Comparison of ENCODE assay signal across 31 cellular contexts in the genomic region with DNA sequence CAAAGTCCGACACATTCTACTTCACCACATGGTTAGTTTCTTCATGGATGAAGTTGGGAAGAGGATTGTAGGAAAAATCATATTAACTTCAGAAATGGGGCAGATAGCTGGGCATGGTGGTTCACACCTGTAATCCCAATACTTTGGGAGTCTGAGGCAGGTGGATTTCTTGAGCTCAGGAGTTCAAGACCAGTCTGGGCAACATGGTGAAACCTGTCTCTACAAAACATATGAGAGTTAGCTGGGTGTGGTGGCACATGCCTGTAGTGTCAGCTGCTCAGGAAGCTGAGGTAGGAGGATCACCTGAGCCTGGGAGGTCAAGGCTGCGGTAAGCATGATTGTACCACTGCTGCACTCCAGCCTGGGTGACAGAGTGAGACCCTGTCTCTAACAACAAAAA. TPM values are rescaled to one million over a fixed set of nuclear protein-coding genes. Genes with fewer than 3 reads are reported as not detected.
"Had no signal": no experiment of that assay in that cellular context is flagged by ENCODE, and none has a peak within 500 bp of the region (broad histone marks: within the 10 kb centered on the region; RNA-seq: fewer than 3 reads in every experiment).

No MANE protein-coding gene starts in this region.

- H3K9me3 ChIP-seq: MG63 had no signal

- H3K27me3 ChIP-seq: MG63 had no signal

- H3K36me3 Mint-ChIP-seq: T-cell had no signal

- H3K27ac Mint-ChIP-seq: T-cell had no signal

- DNase-seq: Kasumi-1, MG63, NCI-H1048, NCI-H1092 treated with DMSO at 0.1 percent for 48 hours, NCI-H1105 treated with DMSO at 0.1 percent for 48 hours, NCI-H1417, NCI-H1436, NCI-H146, NCI-H1694, NCI-H187, NCI-H1930, NCI-H2029 treated with DMSO at 0.1 percent for 48 hours, NCI-H2081 treated with DMSO at 0.1 percent for 48 hours, NCI-H2107, NCI-H2171, NCI-H226, NCI-H446 treated with DMSO at 0.1 percent for 48 hours, NCI-H510A, NCI-H524, NCI-H526, NCI-H69, NCI-H748 treated with DMSO at 0.1 percent for 48 hours, NCI-H82, PC-9, SHP77 treated with DMSO at 0.1 percent for 48 hours, T-cell had no signal

- H3K27ac ChIP-seq: PC-9, RWPE1, SK-N-MC had no signal

- H3K36me3 ChIP-seq: MG63 had no signal

- H3K4me3 Mint-ChIP-seq: T-cell had no signal

- H3K9me3 Mint-ChIP-seq: T-cell had no signal

- H3K4me3 ChIP-seq: MG63, PC-9, SK-N-MC had no signal

- ATAC-seq: Panc1, Right ventricle myocardium inferior, T-cell had no signal

RNA-seq across cellular contexts. Expression of a gene that starts 49.9 kb away (rescaled TPM):
- total RNA-seq: OCI-LY7 had no signal
